Comparison of ENCODE assay signal across 1 cellular context in the genomic region with DNA sequence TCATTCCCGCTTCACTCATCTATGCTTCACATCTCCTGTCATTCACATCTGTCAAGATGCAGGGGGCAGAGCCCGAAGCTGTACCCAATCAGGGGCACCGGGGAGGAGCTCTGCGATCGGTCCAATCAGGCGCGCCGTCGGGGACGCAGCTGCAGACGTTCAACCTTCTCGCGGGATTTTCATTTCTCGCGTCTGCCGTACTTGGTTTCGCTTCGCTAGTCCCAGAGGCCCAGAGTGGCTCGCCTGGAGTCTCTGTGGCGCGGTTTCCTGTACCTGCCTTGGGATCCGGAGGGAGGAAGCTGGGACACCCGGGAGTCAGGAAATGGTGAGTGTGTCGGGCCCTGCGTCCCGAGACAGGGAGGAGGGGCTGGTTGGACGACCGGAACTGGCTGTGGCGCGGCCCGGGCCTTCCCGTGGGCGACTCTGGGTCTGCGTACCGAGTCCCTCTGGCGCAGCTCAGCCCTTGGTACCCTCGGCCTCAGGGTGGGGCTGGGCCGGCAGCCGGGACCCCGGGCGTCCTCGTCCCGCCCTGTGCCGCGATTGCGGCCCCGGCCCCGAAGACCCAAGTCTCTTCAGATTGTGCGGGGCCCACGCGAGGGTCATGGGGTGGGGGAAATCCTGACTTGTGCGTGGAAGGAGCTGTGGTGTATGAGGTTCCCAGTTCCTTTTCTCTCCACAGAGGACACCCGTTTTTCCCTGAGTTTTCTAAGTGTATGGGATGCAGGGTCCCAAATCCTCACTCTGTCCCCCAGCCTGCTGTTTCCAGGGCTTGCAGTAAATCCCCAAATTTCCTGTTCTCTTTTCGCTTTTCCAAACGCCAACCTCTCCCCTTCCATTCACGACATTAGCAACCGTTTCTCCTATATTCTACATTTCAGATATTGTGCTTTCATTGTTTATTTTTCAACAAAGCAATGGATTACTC.
A peak's percentile ranks its signal among the peaks of the same experiment; 100 is the strongest.
TF ChIP-seq lines count a peak whose summit lies in the region.

A gene (plus strand): TSS at position 215 of the 925 bp plus-strand sequence. CDS start 108 bp downstream, at position 323.

TF ChIP-seq in neural cell, 6 proteins besides CTCF, POLR2A, EP300 and RAD21 (continued from another document):
- TF ChIP-seq, protein P1, sequence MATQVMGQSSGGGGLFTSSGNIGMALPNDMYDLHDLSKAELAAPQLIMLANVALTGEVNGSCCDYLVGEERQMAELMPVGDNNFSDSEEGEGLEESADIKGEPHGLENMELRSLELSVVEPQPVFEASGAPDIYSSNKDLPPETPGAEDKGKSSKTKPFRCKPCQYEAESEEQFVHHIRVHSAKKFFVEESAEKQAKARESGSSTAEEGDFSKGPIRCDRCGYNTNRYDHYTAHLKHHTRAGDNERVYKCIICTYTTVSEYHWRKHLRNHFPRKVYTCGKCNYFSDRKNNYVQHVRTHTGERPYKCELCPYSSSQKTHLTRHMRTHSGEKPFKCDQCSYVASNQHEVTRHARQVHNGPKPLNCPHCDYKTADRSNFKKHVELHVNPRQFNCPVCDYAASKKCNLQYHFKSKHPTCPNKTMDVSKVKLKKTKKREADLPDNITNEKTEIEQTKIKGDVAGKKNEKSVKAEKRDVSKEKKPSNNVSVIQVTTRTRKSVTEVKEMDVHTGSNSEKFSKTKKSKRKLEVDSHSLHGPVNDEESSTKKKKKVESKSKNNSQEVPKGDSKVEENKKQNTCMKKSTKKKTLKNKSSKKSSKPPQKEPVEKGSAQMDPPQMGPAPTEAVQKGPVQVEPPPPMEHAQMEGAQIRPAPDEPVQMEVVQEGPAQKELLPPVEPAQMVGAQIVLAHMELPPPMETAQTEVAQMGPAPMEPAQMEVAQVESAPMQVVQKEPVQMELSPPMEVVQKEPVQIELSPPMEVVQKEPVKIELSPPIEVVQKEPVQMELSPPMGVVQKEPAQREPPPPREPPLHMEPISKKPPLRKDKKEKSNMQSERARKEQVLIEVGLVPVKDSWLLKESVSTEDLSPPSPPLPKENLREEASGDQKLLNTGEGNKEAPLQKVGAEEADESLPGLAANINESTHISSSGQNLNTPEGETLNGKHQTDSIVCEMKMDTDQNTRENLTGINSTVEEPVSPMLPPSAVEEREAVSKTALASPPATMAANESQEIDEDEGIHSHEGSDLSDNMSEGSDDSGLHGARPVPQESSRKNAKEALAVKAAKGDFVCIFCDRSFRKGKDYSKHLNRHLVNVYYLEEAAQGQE (IDR thresholded peaks at IDR 0.05; ENCODE audit: borderline replicate concordance): peak; percentile 78
